In the genomic region with DNA sequence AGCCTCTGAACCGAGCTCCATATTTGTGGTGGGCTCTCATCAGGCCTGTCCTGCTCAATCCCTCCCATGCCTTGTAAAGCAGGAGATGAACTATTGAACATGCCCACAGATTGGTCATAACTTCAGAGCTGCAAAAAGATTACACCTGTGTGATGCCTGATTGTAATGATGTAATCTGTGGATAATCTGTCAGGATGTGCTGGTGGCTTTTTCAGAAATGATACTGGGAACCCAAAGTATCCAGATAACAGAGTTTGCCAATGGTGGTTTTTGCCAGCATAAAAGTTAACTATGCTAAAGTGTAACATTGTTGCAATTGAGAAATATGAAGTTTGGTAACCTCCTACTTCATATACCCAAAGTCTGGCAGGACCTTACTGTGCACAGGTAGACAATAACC, we compare ENCODE assay signal across 27 cellular contexts.
"Had no signal": no experiment of that assay in that cellular context is flagged by ENCODE, and none has a peak within 500 bp of the region (broad histone marks: within the 10 kb centered on the region; RNA-seq: fewer than 3 reads in every experiment).

No MANE protein-coding gene starts in this region.

- H3K36me3 ChIP-seq: neural progenitor cell, ovary, spleen, suprapubic skin, tibial artery, transverse colon, upper lobe of right lung, uterus had no signal

- H3K9ac ChIP-seq: neural progenitor cell, parathyroid adenoma had no signal

- H3K27ac ChIP-seq: neural progenitor cell, ovary, parathyroid adenoma, psoas muscle, skin epidermis, spleen, suprapubic skin, testis, tibial artery, transverse colon, upper lobe of right lung, uterus had no signal

- H3K4me1 ChIP-seq: parathyroid adenoma, psoas muscle, spleen, suprapubic skin, testis, tibial artery, transverse colon, upper lobe of right lung, uterus had no signal

- H3K27me3 ChIP-seq: neural progenitor cell, ovary, spleen, suprapubic skin, testis, tibial artery, transverse colon, upper lobe of right lung, uterus had no signal

- ATAC-seq: natural killer cell; psoas muscle; right cardiac atrium; stimulated activated memory B cell treated with anti-CD40 and anti-IgM and Interleukin-4, amounts not matched to agents 10 μg/mL and 1 μg/mL and 100 μg/mL, for 72 hours; stimulated activated naive CD8-positive, alpha-beta T cell treated with anti-CD3 and anti-CD28 coated beads, Interleukin-15, amount 100 ng/mL, for 72 hours; stimulated activated naive CD8-positive, alpha-beta T cell treated with anti-CD3 and anti-CD28 coated beads, Interleukin-15, Interleukin-2, amounts not matched to agents 100 U/mL and 50 U/mL, for 24 hours; upper lobe of right lung had no signal

- DNase-seq: natural killer cell; occipital lobe; ovary; posterior cingulate gyrus; psoas muscle; right cardiac atrium; spleen; stimulated activated CD4-positive, alpha-beta T cell treated with anti-CD3 and anti-CD28 coated beads, Interleukin-12 subunit alpha, Interleukin-12 subunit beta, amount 100 ng/mL, for 4 hours; stimulated activated CD4-positive, alpha-beta T cell treated with anti-CD3 and anti-CD28 coated beads, Interleukin-1b, Interleukin-23, amount 100 ng/mL, for 48 hours; stimulated activated CD4-positive, alpha-beta T cell treated with anti-CD3 and anti-CD28 coated beads, Interleukin-4, amount 100 ng/mL, for 1 hour; stimulated activated CD4-positive, alpha-beta T cell treated with anti-CD3 and anti-CD28 coated beads, Interleukin-4, amount 100 ng/mL, for 4 hours; stimulated activated CD8-positive, alpha-beta memory T cell treated with anti-CD3 and anti-CD28 coated beads, Interleukin-4, amount 100 ng/mL, for 48 hours; stimulated activated naive CD4-positive, alpha-beta T cell; stimulated activated naive CD8-positive, alpha-beta T cell treated with anti-CD3 and anti-CD28 coated beads, Interleukin-15, amount 100 ng/mL, for 72 hours; stimulated activated naive CD8-positive, alpha-beta T cell treated with anti-CD3 and anti-CD28 coated beads, Interleukin-15, Interleukin-2, amounts not matched to agents 100 U/mL and 50 U/mL, for 24 hours; substantia nigra; testis; tibial artery; transverse colon; upper lobe of right lung; uterus had no signal

- H3K9me3 ChIP-seq: ovary, psoas muscle, testis, transverse colon, upper lobe of right lung, uterus had no signal

- H3K4me3 ChIP-seq: neural progenitor cell, ovary, psoas muscle, skin epidermis, smooth muscle cell, spleen, suprapubic skin, testis, tibial artery, transverse colon, upper lobe of right lung, uterus had no signal
